3 cellular contexts compared by ENCODE assay signal in genomic region chr2:32969444-32970162, GRCh38.
TF ChIP-seq lines count a peak whose summit lies in the region.

No MANE protein-coding gene starts in this region.

TF ChIP-seq in SK-N-SH, 30 proteins besides CTCF, POLR2A, EP300 and RAD21:
- TF ChIP-seq TCF12 (IDR thresholded peaks at IDR 0.05), result peak; percentile 87
- 0 out of 2 replicates have a peak, but pooled peaks have one; percentile 14 for TF ChIP-seq JUND (IDR thresholded peaks at IDR 0.05)
- TF ChIP-seq IRF3 (IDR thresholded peaks at IDR 0.05; ENCODE audit: low read depth, low read length), result no peak
- 0 out of 2 replicates have a peak, but pooled peaks have one; percentile 17 for TF ChIP-seq POLR2AphosphoS5 (IDR thresholded peaks at IDR 0.05; ENCODE audit: low read depth, low read length)
- TF ChIP-seq PBX3 (IDR thresholded peaks at IDR 0.05), result peak; percentile 71
- no peak for TF ChIP-seq FOXJ3 (CRISPR knock-in tag; IDR thresholded peaks at IDR 0.05)
- peak; percentile 38; the same call in 1 of the 2 replicates for TF ChIP-seq TEAD4 (IDR thresholded peaks at IDR 0.05; ENCODE audit: borderline replicate concordance, insufficient read depth)

TF ChIP-seq in K562, 482 proteins besides CTCF, POLR2A, EP300 and RAD21:
- TF ChIP-seq ETS1 (conservative IDR thresholded peaks at IDR 0.05; ENCODE audit: control insufficient read depth, low read depth, low read length) (no peak), CBX3 (IDR thresholded peaks at IDR 0.05; ENCODE audit: borderline replicate concordance in 1 of 2, low read length in 2 of 2) (0 out of 3 replicates have a peak, but pooled peaks of 1 of the 2 experiments have one; percentile 18), ZNF263 (CRISPR knock-in tag; IDR thresholded peaks at IDR 0.05; ENCODE audit: borderline replicate concordance) (no peak), ZNF146 (CRISPR knock-in tag; IDR thresholded peaks at IDR 0.05; ENCODE audit: unreplicated experiment) (peak; percentile 87), KDM1A (IDR thresholded peaks at IDR 0.05) (0 out of 4 replicates have a peak, but pooled peaks of 1 of the 2 experiments have one; percentile 32), BCOR (IDR thresholded peaks at IDR 0.05) (peak; percentile 61; the same call in 1 of the 2 replicates), RBM25 (IDR thresholded peaks at IDR 0.05; ENCODE audit: low read depth, low read length, severe bottlenecking) (peak; percentile 23)

TF ChIP-seq in HepG2, 621 proteins besides CTCF, POLR2A, EP300 and RAD21:
- TF ChIP-seq ZNF784 (CRISPR knock-in tag; IDR thresholded peaks at IDR 0.05; ENCODE audit: borderline replicate concordance) (no peak), RNF2 (conservative IDR thresholded peaks at IDR 0.05; ENCODE audit: low read depth) (no peak), ZNF574 (CRISPR knock-in tag; IDR thresholded peaks at IDR 0.05) (no peak), CHD2 (IDR thresholded peaks at IDR 0.05; ENCODE audit: low read depth, low read length) (no peak), ZNF496 (CRISPR knock-in tag; IDR thresholded peaks at IDR 0.05; ENCODE audit: insufficient replicate concordance) (no peak), TFDP2 (CRISPR knock-in tag; IDR thresholded peaks at IDR 0.05) (no peak), ZNF75D (CRISPR knock-in tag; IDR thresholded peaks at IDR 0.05; ENCODE audit: borderline replicate concordance) (no peak), SIX1 (CRISPR knock-in tag; IDR thresholded peaks at IDR 0.05; ENCODE audit: borderline replicate concordance) (no peak), ZNF777 (CRISPR knock-in tag; IDR thresholded peaks at IDR 0.05) (no peak), CENPBD1 (CRISPR knock-in tag; IDR thresholded peaks at IDR 0.05; ENCODE audit: borderline replicate concordance, low read depth) (no peak), MLXIP (CRISPR knock-in tag; IDR thresholded peaks at IDR 0.05; ENCODE audit: borderline replicate concordance) (no peak), HMGXB4 (CRISPR knock-in tag; IDR thresholded peaks at IDR 0.05; ENCODE audit: borderline replicate concordance in 1 of 2, low read depth in 1 of 2) (no peak), CREB3 (CRISPR knock-in tag; IDR thresholded peaks at IDR 0.05) (no peak), HHEX (CRISPR knock-in tag; IDR thresholded peaks at IDR 0.05) (no peak), MXI1 (IDR thresholded peaks at IDR 0.05; ENCODE audit: borderline replicate concordance, low read depth, low read length) (no peak), ZNF512B (CRISPR knock-in tag; IDR thresholded peaks at IDR 0.05; ENCODE audit: borderline replicate concordance) (no peak)
